ENCODE assay signal across 10 cellular contexts in genomic region chr18:13471971-13472628, GRCh38.
DNase-seq lines count a peak whose midpoint lies in the region; ATAC-seq and TF ChIP-seq lines count a peak whose summit lies in the region.
"Had no signal": no experiment of that assay in that cellular context is flagged by ENCODE, and none has a peak within 500 bp of the region (broad histone marks: within the 10 kb centered on the region; RNA-seq: fewer than 3 reads in every experiment).

No MANE protein-coding gene starts in this region.

- H2AFZ ChIP-seq in DND-41 (ENCODE audit: low read depth, low read length): no peak overlapping the region

- H3K9me3 ChIP-seq in DND-41 (ENCODE audit: insufficient read depth, low read length, severe bottlenecking): no peaks in the 10 kb centered on the region

- H3K4me2 ChIP-seq in DND-41 (ENCODE audit: insufficient read depth, low read length): no peak overlapping the region

- no peak overlapping the region for H3K4me3 ChIP-seq in DND-41 (ENCODE audit: low read depth in 1 of 2, low read length in 2 of 2)

- H3K27me3 Mint-ChIP-seq in chondrocyte (ENCODE audit: low read depth) (no peaks in the 10 kb centered on the region), neural crest cell (ENCODE audit: low read depth) (no peaks in the 10 kb centered on the region)

- H3K36me3 Mint-ChIP-seq in chondrocyte (ENCODE audit: low read depth) (peaks cover 8% of the 10 kb centered on the region), neural crest cell (ENCODE audit: low read depth) (peaks cover 1% of the 10 kb centered on the region)
- H3K36me3 Mint-ChIP-seq: stimulated activated effector memory CD8-positive, alpha-beta T cell treated with anti-CD3 and anti-CD28 coated beads, Interleukin-12 subunit alpha, Interleukin-12 subunit beta, amount 100 ng/mL, for 72 hours had no signal

- peaks cover 68% of the 10 kb centered on the region for H3K36me3 ChIP-seq in DND-41 (ENCODE audit: insufficient read depth, low read length)

- DNase-seq in DND-41 (no peak), NCI-H1105 (lab: John Stamatoyannopoulos, UW) (peak; percentile 42), chondrocyte (ENCODE audit: low spot score) (no peak), neural crest cell (ENCODE audit: low read depth, low spot score) (peak; percentile 46), NCI-H1694 (lab: John Stamatoyannopoulos, UW) (no peak), glomerular visceral epithelial cell (ENCODE audit: extremely low spot score) (no peak), DMS 273 (lab: John Stamatoyannopoulos, UW; ENCODE audit: unreplicated experiment) (no peak)
- DNase-seq: effector CD8-positive, alpha-beta T cell; OCI-M1 had no signal

- H3K79me2 ChIP-seq in DND-41 (ENCODE audit: insufficient read depth, low read length): peaks cover 93% of the 10 kb centered on the region

- no peak overlapping the region for H3K4me3 Mint-ChIP-seq in chondrocyte (ENCODE audit: unreplicated experiment)
- H3K4me3 Mint-ChIP-seq in neural crest cell: peak overlapping the region; percentile 65
- H3K4me3 Mint-ChIP-seq: stimulated activated effector memory CD8-positive, alpha-beta T cell treated with anti-CD3 and anti-CD28 coated beads, Interleukin-12 subunit alpha, Interleukin-12 subunit beta, amount 100 ng/mL, for 72 hours had no signal

- TF ChIP-seq CTCF in DND-41 (IDR thresholded peaks at IDR 0.05; ENCODE audit: borderline replicate concordance, extremely low read depth, low read length, poor library complexity, severe bottlenecking): no peak
- no peak for TF ChIP-seq CTCF in chondrocyte (IDR thresholded peaks at IDR 0.05)
- TF ChIP-seq CTCF in neural crest cell (conservative IDR thresholded peaks at IDR 0.05): no peak

- 0 out of 2 replicates have a peak, but pooled peaks cover 6% of the 10 kb centered on the region for H3K4me1 ChIP-seq in DND-41 (ENCODE audit: insufficient read depth, low read length)

- peak overlapping the region; percentile 22 for H3K27ac Mint-ChIP-seq in chondrocyte (ENCODE audit: unreplicated experiment)
- H3K27ac Mint-ChIP-seq in neural crest cell (ENCODE audit: unreplicated experiment): peak overlapping the region; percentile 94
- H3K27ac Mint-ChIP-seq: stimulated activated effector memory CD8-positive, alpha-beta T cell treated with anti-CD3 and anti-CD28 coated beads, Interleukin-12 subunit alpha, Interleukin-12 subunit beta, amount 100 ng/mL, for 72 hours had no signal

- peaks cover 6% of the 10 kb centered on the region for H3K9me3 Mint-ChIP-seq in chondrocyte (ENCODE audit: low read depth)
- peaks cover 5% of the 10 kb centered on the region for H3K9me3 Mint-ChIP-seq in neural crest cell

- H4K20me1 ChIP-seq in DND-41 (ENCODE audit: insufficient read depth, low read length): peaks cover 58% of the 10 kb centered on the region

- H3K4me1 Mint-ChIP-seq in chondrocyte (ENCODE audit: low read depth): peaks cover 62% of the 10 kb centered on the region
- H3K4me1 Mint-ChIP-seq in neural crest cell: peaks cover 41% of the 10 kb centered on the region

- ATAC-seq in DND-41 (ENCODE audit: insufficient read depth, low read depth): no peak
- ATAC-seq: stimulated activated effector memory CD8-positive, alpha-beta T cell treated with anti-CD3 and anti-CD28 coated beads, Interleukin-12 subunit alpha, Interleukin-12 subunit beta, amount 100 ng/mL, for 72 hours had no signal

- no peaks in the 10 kb centered on the region for H3K27me3 ChIP-seq in DND-41 (ENCODE audit: insufficient read depth, low read length, poor library complexity)

- peak overlapping the region; percentile 35 for H3K27ac ChIP-seq in DND-41 (ENCODE audit: low read length)

- no peak overlapping the region for H3K9ac ChIP-seq in DND-41 (ENCODE audit: low read depth, low read length)

Comparison
In these comparisons a context has a peak if more than half of its experiments do, and no peak if none do; other contexts are left out.
1. DNase-seq: peak in NCI-H1105 (single experiment) and neural crest cell (single experiment); none in DND-41 (single experiment), chondrocyte (single experiment), NCI-H1694 (single experiment), glomerular visceral epithelial cell (single experiment) and DMS 273 (single experiment).